ENCODE assay signal across 22 cellular contexts in the genomic region with DNA sequence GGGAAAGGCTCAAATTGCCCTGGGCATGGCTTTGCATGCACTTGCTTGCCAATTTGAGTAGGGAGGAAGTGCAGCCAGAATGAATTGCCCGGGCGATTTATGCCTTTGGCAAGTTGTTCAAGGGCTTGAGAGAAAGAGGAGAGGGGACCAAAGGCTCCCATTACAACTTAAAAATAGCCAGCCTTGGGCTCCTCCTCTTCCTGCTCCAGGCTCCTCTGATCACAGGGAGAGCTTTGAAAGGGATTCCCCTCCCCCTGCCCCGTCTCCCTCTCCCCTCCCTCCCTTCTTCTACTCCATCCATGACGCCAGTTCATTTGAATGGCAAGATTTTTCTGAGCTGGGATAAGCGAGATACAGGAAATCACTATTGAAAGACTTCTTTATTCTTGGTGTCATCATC.
DNase-seq lines count a peak whose midpoint lies in the region; ATAC-seq and TF ChIP-seq lines count a peak whose summit lies in the region.
"Had no signal": no experiment of that assay in that cellular context is flagged by ENCODE, and none has a peak within 500 bp of the region (broad histone marks: within the 10 kb centered on the region; RNA-seq: fewer than 3 reads in every experiment).

No MANE protein-coding gene starts in this region.

- H3K27ac ChIP-seq in psoas muscle, result peak overlapping the region; percentile 88
- H3K27ac ChIP-seq: left lung, SJCRH30, thyroid gland had no signal

- no peak for TF ChIP-seq CTCF in epithelial cell of esophagus (IDR thresholded peaks at IDR 0.05; ENCODE audit: insufficient read depth, low read depth, low read length, missing control alignments)
- no peak for TF ChIP-seq CTCF in psoas muscle (IDR thresholded peaks at IDR 0.05)

- H3K4me1 ChIP-seq in psoas muscle, result peaks cover 32% of the 10 kb centered on the region
- H3K4me1 ChIP-seq: left lung, SJCRH30, thyroid gland had no signal

- DNase-seq in G401 (ENCODE audit: low spot score) (peak; percentile 15), NCI-H2196 (lab: John Stamatoyannopoulos, UW; ENCODE audit: unreplicated experiment) (peak; percentile 38), epithelial cell of esophagus (ENCODE audit: low read depth) (peak; percentile 40), psoas muscle (peak; percentile 17 to 67)
- DNase-seq: activated CD4-positive, alpha-beta T cell treated with anti-CD3 and anti-CD28 coated beads, Interleukin-2, amount 10 ng/mL, durations not matched to agents 7 days and 5 days; amniotic stem cell; CD8-positive, alpha-beta memory T cell; HFFc6; left lung; NCI-H1092; NCI-H1694; NCI-H226; NCI-H774; SJCRH30; stimulated activated CD4-positive, alpha-beta T cell treated with anti-CD3 and anti-CD28 coated beads, Interleukin-4, amount 100 ng/mL, for 1 hour; T-helper 1 cell; thyroid gland had no signal

- in situ Hi-C loops in G401 (cut with HindIII; ENCODE audit: low sequenced_read_pairs), result no loop called here

- WGBS in psoas muscle, 3 donors, result 24 to 35% (median 28%) methylated on average over 5 of the region's 5 CpGs

- no peaks in the 10 kb centered on the region for H3K27me3 ChIP-seq in psoas muscle (ENCODE audit: insufficient read depth in 3 of 3, low read length in 2 of 3)
- H3K27me3 ChIP-seq: left lung, SJCRH30, thyroid gland had no signal

- intact Hi-C loops in psoas muscle (cut with DNase I), result loop anchor here in 1 of 2 donors (10.0 kb wide), 1 partner anchor 304 kb away; a partner anchor contains a TSS

- ATAC-seq in psoas muscle (peak; percentile 87 to 90 (median 90)), HG03280 (IDR thresholded peaks at IDR 0.05; ENCODE audit: unreplicated experiment) (no peak), GM21528 (IDR thresholded peaks at IDR 0.05; ENCODE audit: low FRiP score, unreplicated experiment) (no peak), HG02981 (IDR thresholded peaks at IDR 0.05; ENCODE audit: unreplicated experiment) (no peak)
- ATAC-seq: left lung, sciatic nerve, WTC11 had no signal

- H3K9me3 ChIP-seq in psoas muscle, result no peaks in the 10 kb centered on the region
- H3K9me3 ChIP-seq: left lung, SJCRH30, thyroid gland had no signal

- H3K4me3 ChIP-seq in epithelial cell of esophagus (ENCODE audit: low read length), result no peak overlapping the region
- peak overlapping the region; percentile 48 for H3K4me3 ChIP-seq in psoas muscle
- H3K4me3 ChIP-seq: left lung, SJCRH30, thyroid gland had no signal

- no peaks in the 10 kb centered on the region for H3K36me3 ChIP-seq in psoas muscle (ENCODE audit: insufficient read depth in 1 of 2, low read depth in 1 of 2)
- H3K36me3 ChIP-seq: left lung, SJCRH30, thyroid gland had no signal

Comparison
In these comparisons a context has a peak if more than half of its experiments do, and no peak if none do; other contexts are left out.
1. ATAC-seq: peak in psoas muscle (4 of 4); none in HG03280 (single experiment), GM21528 (single experiment) and HG02981 (single experiment).
2. Peak in every context shown above with its lines, with median percentiles within 50 percentile points of each other: DNase-seq.